In the genomic region with DNA sequence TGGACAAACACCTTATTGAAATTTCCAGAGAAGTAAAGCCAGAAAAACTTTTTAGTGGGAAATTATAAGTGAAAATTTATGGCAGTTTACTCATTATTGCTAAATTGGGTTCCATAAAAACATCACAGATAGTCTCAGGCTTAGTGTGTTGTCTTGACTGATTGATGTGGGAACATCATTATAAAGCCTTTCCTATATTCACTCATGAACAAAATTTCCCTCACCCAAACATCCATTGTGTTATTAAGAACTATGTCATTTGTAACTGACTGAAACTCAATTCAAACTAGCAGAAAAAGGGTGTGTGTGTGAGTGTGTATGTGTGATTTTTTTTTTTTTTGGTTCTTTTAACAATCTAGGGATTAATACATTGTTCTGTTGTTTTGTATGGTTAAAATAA, we compare ENCODE assay signal across 11 cellular contexts.
"Had no signal": no experiment of that assay in that cellular context is flagged by ENCODE, and none has a peak within 500 bp of the region (broad histone marks: within the 10 kb centered on the region; RNA-seq: fewer than 3 reads in every experiment).

No MANE protein-coding gene starts in this region.

- H3K27ac Mint-ChIP-seq: GM23338, H9, HFFc6 had no signal

- H3K4me2 ChIP-seq: GM23338 had no signal

- FAIRE-seq: H1, H54 had no signal

- H3K4me3 Mint-ChIP-seq: GM23338, H9, HFFc6 had no signal

- H3K4me3 ChIP-seq: GM23248, GM23338, HAP-1 had no signal

- H3K9ac ChIP-seq: GM23248 had no signal

- H3K9me3 ChIP-seq: HAP-1 had no signal

- ATAC-seq: GM23338, HCT116 had no signal

- H3K4me1 ChIP-seq: HAP-1 had no signal

- H2AFZ ChIP-seq: GM23248, GM23338 had no signal

- DNase-seq: GM23248, GOT3, H7, H9, HCEC 1CT, HFFc6 had no signal

- H3K27ac ChIP-seq: GM23248 had no signal

- H3K36me3 ChIP-seq: HAP-1 had no signal
